Comparison of ENCODE assay signal across 9 cellular contexts in genomic region chr18:48785091-48785614, GRCh38.
DNase-seq lines count a peak whose midpoint lies in the region; ATAC-seq and TF ChIP-seq lines count a peak whose summit lies in the region.
"Had no signal": no experiment of that assay in that cellular context is flagged by ENCODE, and none has a peak within 500 bp of the region (broad histone marks: within the 10 kb centered on the region; RNA-seq: fewer than 3 reads in every experiment).

No MANE protein-coding gene starts in this region.

- no peak for TF ChIP-seq CTCF in right atrium auricular region (IDR thresholded peaks at IDR 0.05)
- TF ChIP-seq CTCF in SU-DHL-6 (IDR thresholded peaks at IDR 0.05; ENCODE audit: insufficient read depth, low read length, poor library complexity, severe bottlenecking), result no peak

- no peak overlapping the region for H2AFZ ChIP-seq in SU-DHL-6 (ENCODE audit: low read depth, low read length, severe bottlenecking)

- DNase-seq in right cardiac atrium (peak in 2 of 3 donors; percentile 37 to 57), right atrium auricular region (ENCODE audit: low spot score) (no peak), HuH-7.5 (ENCODE audit: low spot score) (no peak), AG08395 (ENCODE audit: low spot score) (no peak)
- no peak for DNase-seq in stimulated activated naive CD8-positive, alpha-beta T cell treated with anti-CD3 and anti-CD28 coated beads, Interleukin-15, Interleukin-2, amounts not matched to agents 100 U/mL and 50 U/mL, for 24 hours
- DNase-seq in activated CD8-positive, alpha-beta memory T cell treated with anti-CD3 and anti-CD28 coated beads, Interleukin-2, amount 50 U/mL, for 4 hours, result no peak

- no peaks in the 10 kb centered on the region for H3K9me3 ChIP-seq in right cardiac atrium (ENCODE audit: control insufficient read depth, low read length)
- no peaks in the 10 kb centered on the region for H3K9me3 ChIP-seq in right atrium auricular region
- H3K9me3 ChIP-seq in SU-DHL-6 (ENCODE audit: insufficient read depth, low read length), result no peaks in the 10 kb centered on the region

- no peak overlapping the region; the same call in 1 of the 2 replicates for H3K9ac ChIP-seq in SU-DHL-6 (ENCODE audit: low read length)

- H3K27ac ChIP-seq in right cardiac atrium (ENCODE audit: low read length) (no peak overlapping the region), right atrium auricular region (no peak overlapping the region), SU-DHL-6 (ENCODE audit: low read depth, low read length) (peak overlapping the region; percentile 29; the same call in 1 of the 2 replicates)
- H3K27ac ChIP-seq: VCaP had no signal

- H3K4me3 ChIP-seq in right cardiac atrium (ENCODE audit: low read length) (no peak overlapping the region), right atrium auricular region (no peak overlapping the region), SU-DHL-6 (ENCODE audit: insufficient read depth, low read length, poor library complexity, severe bottlenecking) (no peak overlapping the region)

- no peaks in the 10 kb centered on the region for H3K9me2 ChIP-seq in SU-DHL-6 (replicated peaks; ENCODE audit: insufficient read depth, low read length)

- intact Hi-C loops in right cardiac atrium (cut with DNase I), result loop anchor here in 2 of 4 donors (5.0 to 10.0 kb wide), 3 partner anchors 60 to 390 kb away; no protein-coding TSS in a partner anchor

- peaks cover 45% of the 10 kb centered on the region for H3K4me1 ChIP-seq in right cardiac atrium (ENCODE audit: control insufficient read depth, insufficient read depth, low read length)
- peaks cover 0 to 74% of the 10 kb centered on the region in 2 donors for H3K4me1 ChIP-seq in right atrium auricular region

- H3K36me3 ChIP-seq in right atrium auricular region (no peaks in the 10 kb centered on the region), SU-DHL-6 (ENCODE audit: low read length) (no peaks in the 10 kb centered on the region)

- H3F3A ChIP-seq in SU-DHL-6 (ENCODE audit: insufficient read depth), result no peaks in the 10 kb centered on the region

- no peaks in the 10 kb centered on the region for H4K20me1 ChIP-seq in SU-DHL-6 (ENCODE audit: low read depth, low read length)

- H3K4me2 ChIP-seq in SU-DHL-6 (ENCODE audit: low read depth, low read length, poor library complexity, severe bottlenecking), result peak overlapping the region; percentile 28

- no peaks in the 10 kb centered on the region for H3K27me3 ChIP-seq in right cardiac atrium (ENCODE audit: control insufficient read depth, insufficient read depth)
- H3K27me3 ChIP-seq in right atrium auricular region, result no peaks in the 10 kb centered on the region
- no peaks in the 10 kb centered on the region for H3K27me3 ChIP-seq in SU-DHL-6 (ENCODE audit: low read length)

- WGBS in right cardiac atrium, result 63% methylated on average over 5 of the region's 5 CpGs

- H3K79me2 ChIP-seq in SU-DHL-6 (ENCODE audit: insufficient read depth, low read length), result no peaks in the 10 kb centered on the region

- ATAC-seq in right cardiac atrium (no peak), HG02938 (IDR thresholded peaks at IDR 0.05; ENCODE audit: unreplicated experiment) (peak; percentile 80)
- ATAC-seq in stimulated activated naive CD8-positive, alpha-beta T cell treated with anti-CD3 and anti-CD28 coated beads, Interleukin-15, Interleukin-2, amounts not matched to agents 100 U/mL and 50 U/mL, for 24 hours, result peak; percentile 65

Comparison
In these comparisons a context has a peak if more than half of its experiments do, and no peak if none do; other contexts are left out.
1. DNase-seq: peak in right cardiac atrium (2 of 3); none in right atrium auricular region (single experiment), stimulated activated naive CD8-positive, alpha-beta T cell treated with anti-CD3 and anti-CD28 coated beads, Interleukin-15, Interleukin-2, amounts not matched to agents 100 U/mL and 50 U/mL, for 24 hours (single experiment), HuH-7.5 (single experiment), AG08395 (single experiment) and activated CD8-positive, alpha-beta memory T cell treated with anti-CD3 and anti-CD28 coated beads, Interleukin-2, amount 50 U/mL, for 4 hours (single experiment).
2. ATAC-seq: peak in HG02938 (single experiment) and stimulated activated naive CD8-positive, alpha-beta T cell treated with anti-CD3 and anti-CD28 coated beads, Interleukin-15, Interleukin-2, amounts not matched to agents 100 U/mL and 50 U/mL, for 24 hours (single experiment); none in right cardiac atrium (0 of 2).